9 cellular contexts compared by ENCODE assay signal in genomic region chr17:42337442-42337841, GRCh38. TPM values are rescaled to one million over a fixed set of nuclear protein-coding genes. Genes with fewer than 3 reads are reported as not detected.
DNase-seq lines count a peak whose midpoint lies in the region; ATAC-seq and TF ChIP-seq lines count a peak whose summit lies in the region.
"Had no signal": no experiment of that assay in that cellular context is flagged by ENCODE, and none has a peak within 500 bp of the region (broad histone marks: within the 10 kb centered on the region; RNA-seq: fewer than 3 reads in every experiment).

No MANE protein-coding gene starts in this region.

- DNase-seq in T-cell: peak in 33 of 34 experiments; percentile 45 to 86 (median 70)
- DNase-seq in central memory CD4-positive, alpha-beta T cell: peak; percentile 82
- DNase-seq in stimulated activated CD8-positive, alpha-beta memory T cell treated with anti-CD3 and anti-CD28 coated beads, Interleukin-4, amount 100 ng/mL, for 24 hours (ENCODE audit: low read depth): peak; percentile 55
- no peak for DNase-seq in HEK293T (ENCODE audit: extremely low spot score)
- no peak for DNase-seq in nephron progenitor cell
- DNase-seq in G401 (ENCODE audit: low spot score): no peak
- no peak for DNase-seq in caudate nucleus (lab: John Stamatoyannopoulos, UW)

- peak overlapping the region; percentile 98 for H3K27ac Mint-ChIP-seq in T-cell
- H3K27ac Mint-ChIP-seq in nephron progenitor cell: no peak overlapping the region

- in situ Hi-C loops in G401 (cut with HindIII; ENCODE audit: low sequenced_read_pairs): no loop called here

- H3K4me1 Mint-ChIP-seq in T-cell (peaks cover 35 to 54% (median 51%) of the 10 kb centered on the region in 3 donors), nephron progenitor cell (peaks cover 10% of the 10 kb centered on the region)

- H3K4me3 Mint-ChIP-seq in T-cell (peak overlapping the region; percentile 60 to 71 (median 62)), nephron progenitor cell (no peak overlapping the region)

- ATAC-seq in GM19397 (IDR thresholded peaks at IDR 0.05; ENCODE audit: unreplicated experiment): peak; percentile 57
- ATAC-seq in T-cell (replicated peaks in 1 of 4): peak; percentile 87 to 90 (median 88)

- H3K36me3 Mint-ChIP-seq in T-cell: peaks cover 42% of the 10 kb centered on the region
- peaks cover 52% of the 10 kb centered on the region for H3K36me3 Mint-ChIP-seq in nephron progenitor cell (ENCODE audit: low read depth)

- no peak for TF ChIP-seq CTCF in nephron progenitor cell (IDR thresholded peaks at IDR 0.05)

- H3K27me3 Mint-ChIP-seq in T-cell (no peaks in the 10 kb centered on the region), nephron progenitor cell (ENCODE audit: low read depth, poor library complexity) (no peaks in the 10 kb centered on the region)

- CTCF ChIA-PET in T-cell (lab: Charles Lee) (interaction anchor here in 1 of 2 donors (0.6 to 1.0 kb wide), 3 partner anchors 25 to 69 kb away, joined by 3 to 4 read pairs (median 4); partner anchors contain the start of gene STAT3), HEK293T (lab: Yijun Ruan, JAX) (no interaction called here)

- POLR2A ChIA-PET in T-cell (lab: Charles Lee): interaction anchor here (0.5 to 1.2 kb wide), 5 partner anchors 20 to 124 kb away, joined by 3 to 13 read pairs (median 5); partner anchors contain the start of gene STAT3 (in 1 of the 2)
- POLR2A ChIA-PET in HEK293T (lab: Yijun Ruan, JAX): no interaction called here

- H3K9me3 Mint-ChIP-seq in T-cell: no peaks in the 10 kb centered on the region
- no peaks in the 10 kb centered on the region for H3K9me3 Mint-ChIP-seq in nephron progenitor cell

- H3K27ac ChIP-seq in caudate nucleus (ENCODE audit: low read depth, low read length): no peak overlapping the region
- H3K27ac ChIP-seq: coronary artery had no signal

TF ChIP-seq in HEK293T, 16 proteins besides CTCF, POLR2A, EP300 and RAD21:
- TF ChIP-seq SUZ12 (IDR thresholded peaks at IDR 0.05) (no peak), FOXA1 (IDR thresholded peaks at IDR 0.05) (no peak), FOXK2 (IDR thresholded peaks at IDR 0.05) (no peak), ELF4 (IDR thresholded peaks at IDR 0.05) (no peak), NFRKB (IDR thresholded peaks at IDR 0.05) (no peak)

RNA-seq across cellular contexts. Expression of gene STAT5A, which starts 49.1 kb away (rescaled TPM):
- total RNA-seq in T-cell: 100 to 1,000 TPM; 141 to 160 (median 147) TPM
- 0.18 and 0.31 TPM in 2 replicates for total RNA-seq in G401 (2014; rRNA removed; shearing (Covaris generic))

RNA-seq across cellular contexts. Expression of gene STAT3, which starts 50.8 kb away (rescaled TPM):
- total RNA-seq in T-cell: 100 to 1,000 TPM; 113 to 242 (median 129) TPM
- total RNA-seq in G401 (2014; rRNA removed; shearing (Covaris generic)): 48.8 and 58.5 TPM in 2 replicates

Comparison
In these comparisons a context has a peak if more than half of its experiments do, and no peak if none do; other contexts are left out.
1. DNase-seq: peak in T-cell (33 of 34), central memory CD4-positive, alpha-beta T cell (single experiment) and stimulated activated CD8-positive, alpha-beta memory T cell treated with anti-CD3 and anti-CD28 coated beads, Interleukin-4, amount 100 ng/mL, for 24 hours (single experiment); none in HEK293T (single experiment), nephron progenitor cell (single experiment), G401 (single experiment) and caudate nucleus (0 of 61).
2. RNA of gene STAT5A, which starts 49.1 kb away (total RNA-seq): 141 to 160 TPM in T-cell; 0.18 to 0.31 TPM in G401; every median in the first group is over 100 times any median in the second.